In genomic region chr1:17112496-17113236, GRCh38 we compare ENCODE assay signal across 1 cellular context.
TF ChIP-seq lines count a peak whose summit lies in the region.

No MANE protein-coding gene starts in this region.

TF ChIP-seq in GM23338, 12 proteins besides CTCF, POLR2A, EP300 and RAD21:
- TF ChIP-seq ZNF462 (CRISPR knock-in tag; IDR thresholded peaks at IDR 0.05) (no peak), NANOG (IDR thresholded peaks at IDR 0.05; ENCODE audit: borderline replicate concordance) (no peak), POLR2AphosphoS5 (IDR thresholded peaks at IDR 0.05; ENCODE audit: low read depth) (no peak), EZH2 (IDR thresholded peaks at IDR 0.05; ENCODE audit: low read depth, unreplicated experiment) (no peak), ETS1 (IDR thresholded peaks at IDR 0.05) (no peak), ZNF114 (CRISPR knock-in tag; IDR thresholded peaks at IDR 0.05) (no peak), REST (IDR thresholded peaks at IDR 0.05; ENCODE audit: unreplicated experiment) (no peak), EZH2phosphoT487 (IDR thresholded peaks at IDR 0.05; ENCODE audit: unreplicated experiment) (no peak), STAT1 (IDR thresholded peaks at IDR 0.05; ENCODE audit: unreplicated experiment) (no peak), ZNF331 (CRISPR knock-in tag; IDR thresholded peaks at IDR 0.05; ENCODE audit: low read depth) (no peak), CREB1 (CRISPR knock-in tag; IDR thresholded peaks at IDR 0.05; ENCODE audit: low read depth) (no peak), JUNB (IDR thresholded peaks at IDR 0.05; ENCODE audit: unreplicated experiment) (no peak)
